Comparison of ENCODE assay signal across 13 cellular contexts in genomic region chr11:116170526-116171120, GRCh38.
A peak's percentile ranks its signal among the peaks of the same experiment; 100 is the strongest.
DNase-seq lines count a peak whose midpoint lies in the region; ATAC-seq and TF ChIP-seq lines count a peak whose summit lies in the region.
"Had no signal": no experiment of that assay in that cellular context is flagged by ENCODE, and none has a peak within 500 bp of the region (broad histone marks: within the 10 kb centered on the region; RNA-seq: fewer than 3 reads in every experiment).

No MANE protein-coding gene starts in this region.

- POLR2A ChIA-PET in activated CD4-positive, alpha-beta T cell treated with anti-CD3 and anti-CD28 coated beads, Interleukin-2, amount 10 ng/mL, durations not matched to agents 7 days and 5 days (lab: Charles Lee), result no interaction called here

- H3K36me3 ChIP-seq in Loucy (ENCODE audit: insufficient read depth, low read length), result no peaks in the 10 kb centered on the region
- H3K36me3 ChIP-seq: ascending aorta had no signal

- H2AFZ ChIP-seq in Loucy (ENCODE audit: low read length), result no peak overlapping the region

- H3K27me3 ChIP-seq in Loucy (ENCODE audit: insufficient read depth, low read length, poor library complexity, severe bottlenecking), result no peaks in the 10 kb centered on the region
- H3K27me3 ChIP-seq: ascending aorta had no signal

- no peaks in the 10 kb centered on the region for H3K36me3 Mint-ChIP-seq in activated CD4-positive, alpha-beta T cell treated with anti-CD3 and anti-CD28 coated beads, Interleukin-2, amount 10 ng/mL, durations not matched to agents 7 days and 5 days (ENCODE audit: low read depth)
- H3K36me3 Mint-ChIP-seq in chondrocyte (ENCODE audit: low read depth), result no peaks in the 10 kb centered on the region
- no peaks in the 10 kb centered on the region for H3K36me3 Mint-ChIP-seq in stimulated activated memory B cell treated with anti-CD40 and anti-IgM and Interleukin-4, amounts not matched to agents 10 μg/mL and 1 μg/mL and 100 μg/mL, for 72 hours
- H3K36me3 Mint-ChIP-seq: natural killer cell had no signal

- H3K4me2 ChIP-seq in Loucy (ENCODE audit: low read depth, low read length, poor library complexity, severe bottlenecking), result no peak overlapping the region

- no peak overlapping the region for H3K4me3 Mint-ChIP-seq in activated CD4-positive, alpha-beta T cell treated with anti-CD3 and anti-CD28 coated beads, Interleukin-2, amount 10 ng/mL, durations not matched to agents 7 days and 5 days
- H3K4me3 Mint-ChIP-seq in chondrocyte (ENCODE audit: unreplicated experiment), result no peak overlapping the region
- H3K4me3 Mint-ChIP-seq in stimulated activated memory B cell treated with anti-CD40 and anti-IgM and Interleukin-4, amounts not matched to agents 10 μg/mL and 1 μg/mL and 100 μg/mL, for 72 hours, result no peak overlapping the region
- H3K4me3 Mint-ChIP-seq: natural killer cell had no signal

- H3K27ac Mint-ChIP-seq in activated CD4-positive, alpha-beta T cell treated with anti-CD3 and anti-CD28 coated beads, Interleukin-2, amount 10 ng/mL, durations not matched to agents 7 days and 5 days, result no peak overlapping the region
- H3K27ac Mint-ChIP-seq in chondrocyte (ENCODE audit: unreplicated experiment), result no peak overlapping the region
- no peak overlapping the region for H3K27ac Mint-ChIP-seq in stimulated activated memory B cell treated with anti-CD40 and anti-IgM and Interleukin-4, amounts not matched to agents 10 μg/mL and 1 μg/mL and 100 μg/mL, for 72 hours
- H3K27ac Mint-ChIP-seq: natural killer cell had no signal

- H4K20me1 ChIP-seq in Loucy (ENCODE audit: insufficient read depth, low read length, poor library complexity, severe bottlenecking), result no peaks in the 10 kb centered on the region

- no peaks in the 10 kb centered on the region for H3K9me2 ChIP-seq in Loucy (replicated peaks; ENCODE audit: low read depth, low read length)

- H3K9me3 Mint-ChIP-seq in activated CD4-positive, alpha-beta T cell treated with anti-CD3 and anti-CD28 coated beads, Interleukin-2, amount 10 ng/mL, durations not matched to agents 7 days and 5 days, result no peaks in the 10 kb centered on the region
- H3K9me3 Mint-ChIP-seq in chondrocyte (ENCODE audit: low read depth), result no peaks in the 10 kb centered on the region
- no peaks in the 10 kb centered on the region for H3K9me3 Mint-ChIP-seq in stimulated activated memory B cell treated with anti-CD40 and anti-IgM and Interleukin-4, amounts not matched to agents 10 μg/mL and 1 μg/mL and 100 μg/mL, for 72 hours
- H3K9me3 Mint-ChIP-seq: natural killer cell had no signal

- no peaks in the 10 kb centered on the region for H3K4me1 ChIP-seq in Loucy (ENCODE audit: insufficient read depth, low read length, poor library complexity, severe bottlenecking)
- H3K4me1 ChIP-seq: ascending aorta had no signal

- ATAC-seq in stimulated activated memory B cell treated with anti-CD40 and anti-IgM and Interleukin-4, amounts not matched to agents 10 μg/mL and 1 μg/mL and 100 μg/mL, for 72 hours, result no peak
- ATAC-seq: natural killer cell had no signal

- H3K4me1 Mint-ChIP-seq in activated CD4-positive, alpha-beta T cell treated with anti-CD3 and anti-CD28 coated beads, Interleukin-2, amount 10 ng/mL, durations not matched to agents 7 days and 5 days, result no peaks in the 10 kb centered on the region
- peaks cover 8% of the 10 kb centered on the region for H3K4me1 Mint-ChIP-seq in chondrocyte (ENCODE audit: low read depth)
- no peaks in the 10 kb centered on the region for H3K4me1 Mint-ChIP-seq in stimulated activated memory B cell treated with anti-CD40 and anti-IgM and Interleukin-4, amounts not matched to agents 10 μg/mL and 1 μg/mL and 100 μg/mL, for 72 hours
- H3K4me1 Mint-ChIP-seq: natural killer cell had no signal

- DNase-seq in activated CD4-positive, alpha-beta T cell treated with anti-CD3 and anti-CD28 coated beads, Interleukin-2, amount 10 ng/mL, durations not matched to agents 7 days and 5 days, result peak; percentile 1
- DNase-seq in activated CD4-positive, alpha-beta T cell treated with anti-CD3 and anti-CD28 coated beads, Interleukin-2, amount 50 U/mL, for 48 hours, result no peak
- DNase-seq in chondrocyte (ENCODE audit: low spot score), result no peak
- peak; percentile 10 for DNase-seq in retina
- DNase-seq in NCI-H1694 (lab: John Stamatoyannopoulos, UW), result no peak
- no peak for DNase-seq in OCI-M2 (lab: John Stamatoyannopoulos, UW; ENCODE audit: unreplicated experiment)
- DNase-seq: natural killer cell; NCI-H510A treated with DMSO at 0.1 percent for 48 hours; stimulated activated naive CD4-positive, alpha-beta T cell; T1000 had no signal

- H3K9me3 ChIP-seq in Loucy (ENCODE audit: insufficient read depth, low read depth, low read length), result no peaks in the 10 kb centered on the region
- H3K9me3 ChIP-seq: ascending aorta had no signal

- no peaks in the 10 kb centered on the region for H3K79me2 ChIP-seq in Loucy (ENCODE audit: insufficient read depth, low read length)

- H3K4me3 ChIP-seq in Loucy (ENCODE audit: low read length, poor library complexity, severe bottlenecking), result no peak overlapping the region
- H3K4me3 ChIP-seq: ascending aorta had no signal

- H3K27me3 Mint-ChIP-seq in activated CD4-positive, alpha-beta T cell treated with anti-CD3 and anti-CD28 coated beads, Interleukin-2, amount 10 ng/mL, durations not matched to agents 7 days and 5 days, result no peaks in the 10 kb centered on the region
- H3K27me3 Mint-ChIP-seq in chondrocyte (ENCODE audit: low read depth), result peaks cover 24% of the 10 kb centered on the region
- peaks cover 10% of the 10 kb centered on the region for H3K27me3 Mint-ChIP-seq in stimulated activated memory B cell treated with anti-CD40 and anti-IgM and Interleukin-4, amounts not matched to agents 10 μg/mL and 1 μg/mL and 100 μg/mL, for 72 hours

- H3K9ac ChIP-seq in Loucy (ENCODE audit: low read depth, low read length, poor library complexity, severe bottlenecking), result no peak overlapping the region

- H3F3A ChIP-seq in Loucy (ENCODE audit: low read depth), result no peaks in the 10 kb centered on the region

- TF ChIP-seq CTCF in Loucy (conservative IDR thresholded peaks at IDR 0.05; ENCODE audit: low read length) (peak; percentile 28), chondrocyte (IDR thresholded peaks at IDR 0.05) (peak; percentile 47)

- CTCF ChIA-PET in activated CD4-positive, alpha-beta T cell treated with anti-CD3 and anti-CD28 coated beads, Interleukin-2, amount 10 ng/mL, durations not matched to agents 7 days and 5 days (lab: Charles Lee), result no interaction called here

Comparison
In these comparisons a context has a peak if more than half of its experiments do, and no peak if none do; other contexts are left out.
1. DNase-seq: peak in activated CD4-positive, alpha-beta T cell treated with anti-CD3 and anti-CD28 coated beads, Interleukin-2, amount 10 ng/mL, durations not matched to agents 7 days and 5 days (single experiment) and retina (single experiment); none in activated CD4-positive, alpha-beta T cell treated with anti-CD3 and anti-CD28 coated beads, Interleukin-2, amount 50 U/mL, for 48 hours (0 of 2), chondrocyte (single experiment), NCI-H1694 (single experiment) and OCI-M2 (single experiment).